Comparison of ENCODE assay signal across 21 cellular contexts in genomic region chr21:36127250-36127904, GRCh38. TPM values are rescaled to one million over a fixed set of nuclear protein-coding genes. Genes with fewer than 3 reads are reported as not detected.
DNase-seq lines count a peak whose midpoint lies in the region; ATAC-seq and TF ChIP-seq lines count a peak whose summit lies in the region.
"Had no signal": no experiment of that assay in that cellular context is flagged by ENCODE, and none has a peak within 500 bp of the region (broad histone marks: within the 10 kb centered on the region; RNA-seq: fewer than 3 reads in every experiment).

No MANE protein-coding gene starts in this region.

- H3K9me2 ChIP-seq in GM23338 (ENCODE audit: insufficient read depth), result no peaks in the 10 kb centered on the region

- peaks cover 9% of the 10 kb centered on the region for H3K27me3 Mint-ChIP-seq in GM23338 (ENCODE audit: insufficient read depth, low read depth, poor library complexity)
- H3K27me3 Mint-ChIP-seq: activated B cell treated with CpG ODN at 0.5 μM for 24 hours had no signal

- H3K9me3 Mint-ChIP-seq in GM23338, result no peaks in the 10 kb centered on the region
- H3K9me3 Mint-ChIP-seq: activated B cell treated with CpG ODN at 0.5 μM for 24 hours; activated naive CD8-positive, alpha-beta T cell treated with anti-CD3 and anti-CD28 coated beads for 36 hours; CD8-positive, alpha-beta memory T cell; T-helper 1 cell treated with Interleukin-12 subunit alpha and Interleukin-12 subunit beta and Interleukin-4 antibody, amounts not matched to agents 30 μg/mL and 1 μg/mL, for 36 hours had no signal

- H3K27ac Mint-ChIP-seq in GM23338, result no peak overlapping the region
- H3K27ac Mint-ChIP-seq: activated B cell treated with CpG ODN at 0.5 μM for 24 hours; activated naive CD8-positive, alpha-beta T cell treated with anti-CD3 and anti-CD28 coated beads for 36 hours; brain; T-helper 1 cell treated with Interleukin-12 subunit alpha and Interleukin-12 subunit beta and Interleukin-4 antibody, amounts not matched to agents 30 μg/mL and 1 μg/mL, for 36 hours had no signal

- H2AFZ ChIP-seq in GM23338, result no peak overlapping the region

- no peak overlapping the region for H3K4me2 ChIP-seq in GM23338

- H3K4me3 ChIP-seq in SJSA1 (no peak overlapping the region), GM23338 (no peak overlapping the region), left lung (no peak overlapping the region)
- H3K4me3 ChIP-seq: lung, testis had no signal

- H3K4me3 Mint-ChIP-seq in GM23338, result no peak overlapping the region
- H3K4me3 Mint-ChIP-seq: activated B cell treated with CpG ODN at 0.5 μM for 24 hours; activated naive CD8-positive, alpha-beta T cell treated with anti-CD3 and anti-CD28 coated beads for 36 hours; T-helper 1 cell treated with Interleukin-12 subunit alpha and Interleukin-12 subunit beta and Interleukin-4 antibody, amounts not matched to agents 30 μg/mL and 1 μg/mL, for 36 hours had no signal

- ATAC-seq in GM23338 (no peak), left lung (no peak)
- ATAC-seq: right cardiac atrium had no signal

- H3K36me3 ChIP-seq in SJSA1 (no peaks in the 10 kb centered on the region), GM23338 (ENCODE audit: insufficient read depth) (no peaks in the 10 kb centered on the region), left lung (no peaks in the 10 kb centered on the region)

- no peaks in the 10 kb centered on the region for H3K79me2 ChIP-seq in GM23338 (replicated peaks; ENCODE audit: insufficient read depth)

- peaks cover 26% of the 10 kb centered on the region for H3K4me1 Mint-ChIP-seq in GM23338

- H3K9me3 ChIP-seq in SJSA1 (replicated peaks), result no peaks in the 10 kb centered on the region
- H3K9me3 ChIP-seq in left lung, result no peaks in the 10 kb centered on the region
- H3K9me3 ChIP-seq: testis had no signal

- H3K27me3 ChIP-seq in SJSA1 (replicated peaks) (no peaks in the 10 kb centered on the region), GM23338 (ENCODE audit: insufficient read depth) (peaks cover 14% of the 10 kb centered on the region), left lung (no peaks in the 10 kb centered on the region)
- H3K27me3 ChIP-seq: testis had no signal

- H3K36me3 Mint-ChIP-seq in GM23338 (ENCODE audit: low read depth), result no peaks in the 10 kb centered on the region; the same call in 2 of the 3 replicates
- H3K36me3 Mint-ChIP-seq: brain had no signal

- no peaks in the 10 kb centered on the region for H4K20me1 ChIP-seq in GM23338 (replicated peaks; ENCODE audit: insufficient read depth)

- TF ChIP-seq CTCF in C4-2B (conservative IDR thresholded peaks at IDR 0.05) (no peak), GM23338 (conservative IDR thresholded peaks at IDR 0.05; ENCODE audit: low read depth in 2 of 2) (no peak), left lung (IDR thresholded peaks at IDR 0.05) (no peak)

- DNase-seq in H4 (ENCODE audit: low spot score) (peak; percentile 91), SJSA1 (ENCODE audit: low read depth in 1 of 2, low spot score in 2 of 2) (peak; percentile 61 to 70), myocyte (ENCODE audit: low read depth) (peak; percentile 26), nucleus accumbens (lab: John Stamatoyannopoulos, UW) (no peak), GM23338 (ENCODE audit: low spot score) (no peak), left lung (no peak)
- DNase-seq in activated CD8-positive, alpha-beta memory T cell treated with anti-CD3 and anti-CD28 coated beads for 24 hours, result no peak
- DNase-seq: activated B cell treated with CpG ODN at 0.5 μM for 24 hours; activated naive CD8-positive, alpha-beta T cell treated with anti-CD3 and anti-CD28 coated beads for 36 hours; activated T-cell treated with anti-CD3 and anti-CD28 coated beads, Interleukin-2, amount 50 U/mL, for 48 hours; CD8-positive, alpha-beta memory T cell; IMR-90; NCI-H2227 treated with DMSO at 0.1 percent for 48 hours; NCI-H774; right cardiac atrium had no signal

- H3F3A ChIP-seq in GM23338 (replicated peaks; ENCODE audit: low read depth), result peaks cover 4% of the 10 kb centered on the region; the same call in 1 of the 2 replicates

- H3K27ac ChIP-seq in C4-2B (peak overlapping the region; percentile 90), SJSA1 (peak overlapping the region; percentile 46), GM23338 (ENCODE audit: low read depth) (no peak overlapping the region), left lung (no peak overlapping the region)
- H3K27ac ChIP-seq: HL-60 had no signal

- intact Hi-C loops in left lung (cut with DNase I), result no loop called here

- peaks cover 43% of the 10 kb centered on the region for H3K4me1 ChIP-seq in SJSA1 (replicated peaks)
- peaks cover 14% of the 10 kb centered on the region for H3K4me1 ChIP-seq in GM23338 (ENCODE audit: insufficient read depth)
- peaks cover 8 to 17% of the 10 kb centered on the region in 2 donors for H3K4me1 ChIP-seq in left lung

TF ChIP-seq in GM23338, 12 proteins besides CTCF, POLR2A, EP300 and RAD21 (continues in another document):
- TF ChIP-seq EZH2phosphoT487 (IDR thresholded peaks at IDR 0.05; ENCODE audit: unreplicated experiment), result no peak
- no peak for TF ChIP-seq CREB1 (CRISPR knock-in tag; IDR thresholded peaks at IDR 0.05; ENCODE audit: low read depth)

RNA-seq across cellular contexts. Expression of gene CBR3, which starts 7.5 kb away (rescaled TPM):
- total RNA-seq in H4 (2014; rRNA removed; shearing (Covaris generic)), result 33.0 and 33.6 TPM in 2 replicates
- total RNA-seq in SJSA1 (2014; rRNA removed; shearing (Covaris generic)), result 22.0 and 30.0 TPM in 2 replicates
- total RNA-seq in myocyte (1.3 and 3.2 TPM in 2 replicates), left lung (1 to 10 TPM; 2.5 to 4.7 TPM)
- polyA plus RNA-seq in myocyte (2012), result 6.2 TPM
- total RNA-seq in GM23338 (2014; rRNA removed; shearing (Covaris generic)), result 4.0 and 4.6 TPM in 2 replicates
- polyA plus RNA-seq in GM23338 (2016; fragmentation: Nextera tagmentation; extraction: Ambion mirVana), result 8.2 and 8.7 TPM in 2 replicates

RNA-seq across cellular contexts. Expression of gene DOP1B, which starts 29.2 kb away (rescaled TPM):
- total RNA-seq in H4 (2014; rRNA removed; shearing (Covaris generic)), result 1.2 and 1.5 TPM in 2 replicates
- total RNA-seq in SJSA1 (2014; rRNA removed; shearing (Covaris generic)), result 1.4 and 5.7 TPM in 2 replicates
- total RNA-seq in myocyte (3.3 and 4.5 TPM in 2 replicates), left lung (10 to 100 TPM; 27.4 to 29.6 TPM)
- polyA plus RNA-seq in myocyte (2012), result 6.7 TPM
- 9.9 and 18.0 TPM in 2 replicates for total RNA-seq in GM23338 (2014; rRNA removed; shearing (Covaris generic))
- 2.8 and 4.9 TPM in 2 replicates for polyA plus RNA-seq in GM23338 (2016; fragmentation: Nextera tagmentation; extraction: Ambion mirVana)

RNA-seq across cellular contexts. Expression of gene CBR1, which starts 57.6 kb away (rescaled TPM):
- 290 and 329 TPM in 2 replicates for total RNA-seq in H4 (2014; rRNA removed; shearing (Covaris generic))
- total RNA-seq in SJSA1 (2014; rRNA removed; shearing (Covaris generic)), result 105 and 169 TPM in 2 replicates
- total RNA-seq in myocyte (46.3 and 72.3 TPM in 2 replicates), left lung (10 to 100 TPM; 64.1 to 83.4 TPM)
- polyA plus RNA-seq in myocyte (2012), result 71.1 TPM
- total RNA-seq in GM23338 (2014; rRNA removed; shearing (Covaris generic)), result 487 and 499 TPM in 2 replicates
- 273 and 285 TPM in 2 replicates for polyA plus RNA-seq in GM23338 (2016; fragmentation: Nextera tagmentation; extraction: Ambion mirVana)

Comparison
In these comparisons a context has a peak if more than half of its experiments do, and no peak if none do; other contexts are left out.
1. H3K27ac ChIP-seq: peak in C4-2B (single experiment) and SJSA1 (single experiment); none in GM23338 (single experiment) and left lung (0 of 2).
2. DNase-seq: peak in H4 (single experiment), SJSA1 (2 of 2) and myocyte (single experiment); none in nucleus accumbens (0 of 56), GM23338 (single experiment), activated CD8-positive, alpha-beta memory T cell treated with anti-CD3 and anti-CD28 coated beads for 24 hours (single experiment) and left lung (0 of 2).